ENCODE assay signal across 8 cellular contexts in genomic region chr6:33430991-33431879, GRCh38. TPM values are rescaled to one million over a fixed set of nuclear protein-coding genes. Genes with fewer than 3 reads are reported as not detected.
DNase-seq lines count a peak whose midpoint lies in the region; ATAC-seq, FAIRE-seq and TF ChIP-seq lines count a peak whose summit lies in the region.

No MANE protein-coding gene starts in this region.

- H3K27ac ChIP-seq in RWPE2 (ENCODE audit: poor library complexity, severe bottlenecking), result no peak overlapping the region
- no peak overlapping the region for H3K27ac ChIP-seq in small intestine (ENCODE audit: low read depth in 1 of 2, low read length in 1 of 2)
- H3K27ac ChIP-seq in left lung, result no peak overlapping the region

- peaks cover 30% of the 10 kb centered on the region for H3K4me1 ChIP-seq in RWPE2 (ENCODE audit: insufficient read depth, poor library complexity, severe bottlenecking)
- H3K4me1 ChIP-seq in small intestine (ENCODE audit: control insufficient read depth in 2 of 2, insufficient read depth in 1 of 2, low read depth in 1 of 2, low read length in 1 of 2), result peaks cover 5 to 7% of the 10 kb centered on the region in 2 donors
- peaks cover 9 to 57% of the 10 kb centered on the region in 2 donors for H3K4me1 ChIP-seq in left lung

- TF ChIP-seq CTCF in RWPE2 (IDR thresholded peaks at IDR 0.05; ENCODE audit: poor library complexity, severe bottlenecking) (no peak), left lung (IDR thresholded peaks at IDR 0.05) (no peak)

- H3K4me3 ChIP-seq in RWPE2 (ENCODE audit: severe bottlenecking) (no peak overlapping the region), small intestine (ENCODE audit: low read depth in 1 of 2, low read length in 2 of 2) (peak overlapping the region in 1 of 2 donors; percentile 21), left lung (no peak overlapping the region)

- H3K9me3 ChIP-seq in RWPE2 (ENCODE audit: severe bottlenecking), result no peaks in the 10 kb centered on the region
- H3K9me3 ChIP-seq in small intestine (ENCODE audit: control insufficient read depth, low read depth), result no peaks in the 10 kb centered on the region
- no peaks in the 10 kb centered on the region for H3K9me3 ChIP-seq in left lung

- H3K36me3 ChIP-seq in RWPE2 (ENCODE audit: low read depth), result peaks cover 10% of the 10 kb centered on the region
- H3K36me3 ChIP-seq in small intestine (ENCODE audit: control insufficient read depth in 2 of 2, insufficient read depth in 2 of 2, low read length in 2 of 2), result peaks cover 0 to 2% of the 10 kb centered on the region in 2 donors
- peaks cover 0 to 13% of the 10 kb centered on the region in 2 donors for H3K36me3 ChIP-seq in left lung

- no peak for FAIRE-seq in small intestine (lab: Jason Lieb, UNC)

- intact Hi-C loops in left lung (cut with DNase I), result no loop called here

- DNase-seq in EL (peak; percentile 64), RWPE2 (ENCODE audit: low spot score) (no peak), hepatic stellate cell (ENCODE audit: low spot score) (peak; percentile 93), small intestine (peak; percentile 47), left lung (no peak)
- peak; percentile 78 for DNase-seq in activated naive CD4-positive, alpha-beta T cell treated with Interleukin-2 at 50 U/mL for 16 hours

- WGBS in small intestine, 3 donors, result 16 to 35% (median 32%) methylated on average over 11 to 12 of the region's 12 CpGs

- ATAC-seq in HG02885 (IDR thresholded peaks at IDR 0.05; ENCODE audit: poor library complexity, unreplicated experiment) (peak; percentile 47), RWPE2 (ENCODE audit: low read depth) (0 out of 3 replicates have a peak, but pooled peaks have one; percentile 28), left lung (no peak), GM18909 (IDR thresholded peaks at IDR 0.05; ENCODE audit: poor library complexity, unreplicated experiment) (no peak)

- no peaks in the 10 kb centered on the region for H3K27me3 ChIP-seq in RWPE2 (ENCODE audit: insufficient read depth, poor library complexity, severe bottlenecking)
- no peaks in the 10 kb centered on the region for H3K27me3 ChIP-seq in small intestine (ENCODE audit: control insufficient read depth in 2 of 2, insufficient read depth in 2 of 2, low read length in 2 of 2)
- H3K27me3 ChIP-seq in left lung, result no peaks in the 10 kb centered on the region

RNA-seq across cellular contexts. Expression of gene SYNGAP1, which starts 11.4 kb away (rescaled TPM):
- polyA plus RNA-seq in small intestine, result 1 to 10 TPM in 2 of 3 donors, under 1 TPM in 1; 0.89 to 9.6 (median 1.6) TPM
- total RNA-seq in left lung, result 10 to 100 TPM; 18.1 to 18.5 TPM

RNA-seq across cellular contexts. Expression of gene CUTA, which starts 13.3 kb away (rescaled TPM):
- polyA plus RNA-seq in small intestine, result 100 to 1,000 TPM; 129 to 217 (median 183) TPM
- 100 to 1,000 TPM; 144 to 175 TPM for total RNA-seq in left lung

RNA-seq across cellular contexts. Expression of gene PHF1, which starts 20.4 kb away (rescaled TPM):
- polyA plus RNA-seq in small intestine, result 10 to 100 TPM; 32.2 to 67.6 (median 48.1) TPM
- 10 to 100 TPM; 43.4 to 45.6 TPM for total RNA-seq in left lung

RNA-seq across cellular contexts. Expression of gene ZBTB9, which starts 23.1 kb away (rescaled TPM):
- 1 to 10 TPM; 1.6 to 5.2 (median 1.9) TPM for polyA plus RNA-seq in small intestine
- total RNA-seq in left lung, result 1 to 10 TPM; 5.8 to 9.8 TPM

RNA-seq across cellular contexts. Expression of gene KIFC1, which starts 39.6 kb away (rescaled TPM):
- 10 to 100 TPM in 1 of 3 donors, 1 to 10 TPM in 2; 3.1 to 23.2 (median 3.2) TPM for polyA plus RNA-seq in small intestine
- 1 to 10 TPM; 5.8 to 9.9 TPM for total RNA-seq in left lung

Comparison
In these comparisons a context has a peak if more than half of its experiments do, and no peak if none do; other contexts are left out.
1. DNase-seq: peak in EL (single experiment), activated naive CD4-positive, alpha-beta T cell treated with Interleukin-2 at 50 U/mL for 16 hours (single experiment), hepatic stellate cell (single experiment) and small intestine (single experiment); none in RWPE2 (single experiment) and left lung (0 of 2).
2. ATAC-seq: peak in HG02885 (single experiment) and RWPE2 (single experiment); none in left lung (single experiment) and GM18909 (single experiment).